Comparison of ENCODE assay signal across 21 cellular contexts in genomic region chr9:38376266-38376665, GRCh38. TPM values are rescaled to one million over a fixed set of nuclear protein-coding genes. Genes with fewer than 3 reads are reported as not detected.
A peak's percentile ranks its signal among the peaks of the same experiment; 100 is the strongest.
DNase-seq lines count a peak whose midpoint lies in the region; ATAC-seq, FAIRE-seq and TF ChIP-seq lines count a peak whose summit lies in the region.
"Had no signal": no experiment of that assay in that cellular context is flagged by ENCODE, and none has a peak within 500 bp of the region (broad histone marks: within the 10 kb centered on the region; RNA-seq: fewer than 3 reads in every experiment).

No MANE protein-coding gene starts in this region.

- WGBS in HepG2 (ENCODE audit: low lambda C conversion rate), result 4% methylated on average over 8 of the region's 8 CpGs
- 44 to 57% methylated on average over 6 to 8 of the region's 8 CpGs for WGBS in transverse colon (ENCODE audit: low coverage in 1 of 2), 2 donors
- 60% methylated on average over 8 of the region's 8 CpGs for WGBS in hepatocyte (ENCODE audit: low lambda C conversion rate, missing lambda C conversion rate)

- DNase-seq in coronary artery (ENCODE audit: low spot score) (no peak), HepG2 (ENCODE audit: low spot score) (peak; percentile 28), neural crest cell (ENCODE audit: low read depth, low spot score) (no peak), transverse colon (no peak), NOMO-1 treated with dmso at 0.1 percent for 144 hours (lab: John Stamatoyannopoulos, UW; ENCODE audit: unreplicated experiment) (no peak), hepatocyte (ENCODE audit: low spot score) (no peak)
- DNase-seq: CD8-positive, alpha-beta T cell; MM.1S; NCI-H1092; NCI-H1436 treated with DMSO at 0.1 percent for 48 hours; NCI-H2029 treated with DMSO at 0.1 percent for 48 hours; NCI-H2171; NK-92 treated with Interleukin-12 subunit alpha and Interleukin-12 subunit beta, amount 100 ng/mL, for 24 hours; OCI-M1; SHP77 treated with DMSO at 0.1 percent for 48 hours had no signal

- H3K27me3 ChIP-seq in HepG2 (ENCODE audit: control insufficient read depth in 1 of 2, insufficient read depth in 2 of 2, low read length in 2 of 2), result no peaks in the 10 kb centered on the region
- no peaks in the 10 kb centered on the region for H3K27me3 ChIP-seq in transverse colon
- no peaks in the 10 kb centered on the region for H3K27me3 ChIP-seq in hepatocyte
- H3K27me3 ChIP-seq: BLaER1 treated with 17β-estradiol and CSF1 and Interleukin-3, amounts not matched to agents 10 nM and 100 nM had no signal

- H4K20me1 ChIP-seq in HepG2 (ENCODE audit: insufficient read depth, low read length) (no peaks in the 10 kb centered on the region), hepatocyte (ENCODE audit: insufficient read depth, poor library complexity, severe bottlenecking) (no peaks in the 10 kb centered on the region)
- H4K20me1 ChIP-seq: BLaER1 treated with 17β-estradiol and CSF1 and Interleukin-3, amounts not matched to agents 10 nM and 100 nM had no signal

- H3K79me2 ChIP-seq in HepG2 (ENCODE audit: insufficient read depth, low read length), result no peaks in the 10 kb centered on the region
- no peaks in the 10 kb centered on the region for H3K79me2 ChIP-seq in hepatocyte

- no peaks in the 10 kb centered on the region for H3K9me3 ChIP-seq in HepG2 (ENCODE audit: low read length)
- no peaks in the 10 kb centered on the region for H3K9me3 ChIP-seq in transverse colon
- no peaks in the 10 kb centered on the region for H3K9me3 ChIP-seq in hepatocyte (ENCODE audit: low read depth)
- H3K9me3 ChIP-seq: BLaER1 treated with 17β-estradiol and CSF1 and Interleukin-3, amounts not matched to agents 10 nM and 100 nM had no signal

- H3K27ac Mint-ChIP-seq in neural crest cell (ENCODE audit: unreplicated experiment), result no peak overlapping the region
- H3K27ac Mint-ChIP-seq: CD8-positive, alpha-beta T cell had no signal

- peak overlapping the region; percentile 18; the same call in 1 of the 2 replicates for H3K9ac ChIP-seq in HepG2 (ENCODE audit: insufficient read depth, low read depth, low read length)
- H3K9ac ChIP-seq: BLaER1 treated with 17β-estradiol and CSF1 and Interleukin-3, amounts not matched to agents 10 nM and 100 nM had no signal

- TF ChIP-seq EP300 in HepG2 (IDR thresholded peaks at IDR 0.05; ENCODE audit: low read depth in 2 of 2, low read length in 2 of 2), result peak in 1 of 2 experiments; percentile 60; a peak in 2 of 4 replicates
- no peak for TF ChIP-seq EP300 in HepG2 (CRISPR knock-in tag; IDR thresholded peaks at IDR 0.05; ENCODE audit: borderline replicate concordance)
- TF ChIP-seq EP300 in transverse colon (IDR thresholded peaks at IDR 0.05; ENCODE audit: low read depth), result no peak

- no peaks in the 10 kb centered on the region for H3K36me3 Mint-ChIP-seq in neural crest cell (ENCODE audit: low read depth)
- H3K36me3 Mint-ChIP-seq: CD8-positive, alpha-beta T cell had no signal

- TF ChIP-seq CTCF in coronary artery (IDR thresholded peaks at IDR 0.05), result no peak
- no peak for TF ChIP-seq CTCF in HepG2 (CRISPR knock-in tag; IDR thresholded peaks at IDR 0.05)
- no peak for TF ChIP-seq CTCF in neural crest cell (conservative IDR thresholded peaks at IDR 0.05)
- TF ChIP-seq CTCF in transverse colon (IDR thresholded peaks at IDR 0.05), result no peak
- no peak for TF ChIP-seq CTCF in hepatocyte (IDR thresholded peaks at IDR 0.05; ENCODE audit: poor library complexity)

- H3K9me3 Mint-ChIP-seq in neural crest cell, result no peaks in the 10 kb centered on the region
- H3K9me3 Mint-ChIP-seq: CD8-positive, alpha-beta T cell had no signal

- H3K27ac ChIP-seq in coronary artery (peak overlapping the region; percentile 52 to 70), HepG2 (ENCODE audit: extremely low read length, insufficient read depth, low read length) (peak overlapping the region; percentile 70), transverse colon (peak overlapping the region; percentile 9 to 39 (median 24)), hepatocyte (no peak overlapping the region)
- H3K27ac ChIP-seq: BLaER1 treated with 17β-estradiol and CSF1 and Interleukin-3, amounts not matched to agents 10 nM and 100 nM had no signal

- H3K4me1 ChIP-seq in HepG2 (ENCODE audit: insufficient read depth, low read length), result peaks cover 78% of the 10 kb centered on the region
- peaks cover 0 to 15% (median 9%) of the 10 kb centered on the region in 4 donors for H3K4me1 ChIP-seq in transverse colon
- H3K4me1 ChIP-seq in hepatocyte (ENCODE audit: insufficient read depth), result peaks cover 24% of the 10 kb centered on the region
- H3K4me1 ChIP-seq: BLaER1 treated with 17β-estradiol and CSF1 and Interleukin-3, amounts not matched to agents 10 nM and 100 nM had no signal

- ATAC-seq in HepG2 (no peak), esophagus mucosa (no peak)
- ATAC-seq: CD8-positive, alpha-beta T cell had no signal

- H3K36me3 ChIP-seq in HepG2 (replicated peaks in 1 of 2; ENCODE audit: control insufficient read depth in 1 of 2, insufficient read depth in 2 of 2, low read length in 2 of 2), result no peaks in the 10 kb centered on the region
- no peaks in the 10 kb centered on the region for H3K36me3 ChIP-seq in transverse colon
- no peaks in the 10 kb centered on the region for H3K36me3 ChIP-seq in hepatocyte (replicated peaks; ENCODE audit: insufficient read depth, low read depth)
- H3K36me3 ChIP-seq: BLaER1 treated with 17β-estradiol and CSF1 and Interleukin-3, amounts not matched to agents 10 nM and 100 nM had no signal

- FAIRE-seq in HepG2 (lab: Jason Lieb, UNC), result no peak
- FAIRE-seq: GM12892, GM18507, H1 had no signal

- no peaks in the 10 kb centered on the region for H3K9me2 ChIP-seq in hepatocyte (replicated peaks; ENCODE audit: insufficient read depth)

- no peak for TF ChIP-seq RAD21 in HepG2 (CRISPR knock-in tag; IDR thresholded peaks at IDR 0.05)

- no peak for TF ChIP-seq POLR2A in HepG2 (IDR thresholded peaks at IDR 0.05; ENCODE audit: insufficient read depth in 1 of 2, low read depth in 2 of 2, low read length in 2 of 2)
- no peak for TF ChIP-seq POLR2A in transverse colon (IDR thresholded peaks at IDR 0.05)

- H3K4me2 ChIP-seq in HepG2 (ENCODE audit: low read depth, low read length) (peak overlapping the region; percentile 63), hepatocyte (no peak overlapping the region)
- H3K4me2 ChIP-seq: BLaER1 treated with 17β-estradiol and CSF1 and Interleukin-3, amounts not matched to agents 10 nM and 100 nM had no signal

- no TSS peak for BruUV-seq in HepG2 (replicated peaks; lab: Mats Ljungman, UMichigan)

- in situ Hi-C loops in HepG2 (cut with HindIII; ENCODE audit: extremely low pct_ligation_motif_present, low pct_unique_long_range_greater_than_20kb) (no loop called here), transverse colon (cut with MboI; ENCODE audit: low pct_ligation_motif_present in 1 of 4, low pct_unique_long_range_greater_than_20kb in 1 of 4, low sequenced_read_pairs in 3 of 4) (no loop called here)

- intact Hi-C loops in HepG2 (cut with micrococcal nuclease; ENCODE audit: unreplicated experiment), result no loop called here
- intact Hi-C loops in transverse colon (cut with DNase I; ENCODE audit: low total_unique reads), result no loop called here

- H3K4me1 Mint-ChIP-seq in neural crest cell, result peaks cover 33% of the 10 kb centered on the region

- H3K27me3 Mint-ChIP-seq in neural crest cell (ENCODE audit: low read depth), result peaks cover 12% of the 10 kb centered on the region

- CTCF ChIA-PET in HepG2 (lab: Yijun Ruan, JAX; ENCODE audit: low intra/inter-chr PET ratio, low total read pairs), result no interaction called here

- H3K4me3 ChIP-seq in coronary artery (no peak overlapping the region), HepG2 (replicated peaks in 1 of 3; ENCODE audit: insufficient read depth in 1 of 3, low read depth in 2 of 3, low read length in 3 of 3) (no peak overlapping the region), transverse colon (no peak overlapping the region), hepatocyte (no peak overlapping the region)
- H3K4me3 ChIP-seq: BLaER1 treated with 17β-estradiol and CSF1 and Interleukin-3, amounts not matched to agents 10 nM and 100 nM had no signal

- H3K4me3 Mint-ChIP-seq in neural crest cell, result peak overlapping the region; percentile 16
- H3K4me3 Mint-ChIP-seq: CD8-positive, alpha-beta T cell had no signal

- POLR2A ChIA-PET in HepG2 (lab: Yijun Ruan, JAX), result interaction anchor here (0.5 to 2.2 kb wide), 3 partner anchors 16 to 154 kb away, joined by 4 to 8 read pairs (median 4); partner anchors contain the start of gene ALDH1B1

- H2AFZ ChIP-seq in HepG2 (ENCODE audit: low read length) (no peak overlapping the region), hepatocyte (no peak overlapping the region)

RNA-seq across cellular contexts. Expression of gene ALDH1B1, which starts 16.2 kb away (rescaled TPM):
- total RNA-seq in HepG2 (2016; rRNA removed; fragmentation: Illumina TruSeq; extraction: Trizol), result 125 and 159 TPM in 2 replicates
- 11.5 TPM in 2 replicates for total RNA-seq in HepG2 (2016; cell fraction: cytosol; rRNA removed; fragmentation: Illumina TruSeq; extraction: Trizol; ENCODE audit: low read depth)
- total RNA-seq in HepG2 (2016; cell fraction: insoluble cytoplasmic fraction; rRNA removed; fragmentation: Illumina TruSeq; extraction: Trizol), result 126 and 146 TPM in 2 replicates
- total RNA-seq in HepG2 (2016; cell fraction: membrane; rRNA removed; fragmentation: Illumina TruSeq; extraction: Trizol), result 48.8 and 50.7 TPM in 2 replicates
- total RNA-seq in HepG2 (2016; cell fraction: nucleus; rRNA removed; fragmentation: Illumina TruSeq; extraction: Trizol), result 50.9 and 56.2 TPM in 2 replicates
- 45.1 and 49.5 TPM in 2 replicates for polyA plus RNA-seq in HepG2 (2011; rRNA removed)
- 39.2 and 42.4 TPM in 2 replicates for polyA plus RNA-seq in HepG2 (2011; cell fraction: cytosol; rRNA removed)
- polyA plus RNA-seq in HepG2 (2011; cell fraction: nucleus; rRNA removed), result 15.7 and 19.6 TPM in 2 replicates
- 51.6 and 52.8 TPM in 2 replicates for polyA plus RNA-seq in HepG2 (2012)
- 7.5 and 7.7 TPM in 2 replicates for polyA plus RNA-seq in HepG2 (2016; cell fraction: cytosol; fragmentation: Illumina TruSeq; extraction: Trizol; ENCODE audit: low read depth)
- polyA plus RNA-seq in HepG2 (2016; cell fraction: insoluble cytoplasmic fraction; fragmentation: Illumina TruSeq; extraction: Trizol; ENCODE audit: low read depth), result 131 and 144 TPM in 2 replicates
- polyA plus RNA-seq in HepG2 (2016; cell fraction: membrane; fragmentation: Illumina TruSeq; extraction: Trizol; ENCODE audit: low read depth), result 23.3 and 23.6 TPM in 2 replicates
- 57.5 and 58.3 TPM in 2 replicates for polyA plus RNA-seq in HepG2 (2016; cell fraction: nucleus; fragmentation: Illumina TruSeq; extraction: Trizol; ENCODE audit: insufficient read depth, low read depth)
- polyA minus RNA-seq in HepG2 (2011; rRNA and poly(A)+ RNA removed; ENCODE audit: low replicate concordance), result 58.5 and 119 TPM in 2 replicates
- polyA minus RNA-seq in HepG2 (2011; cell fraction: cytosol; rRNA and poly(A)+ RNA removed), result 51.9 and 56.8 TPM in 2 replicates
- polyA minus RNA-seq in HepG2 (2011; cell fraction: nucleus; rRNA and poly(A)+ RNA removed), result 20.2 and 23.6 TPM in 2 replicates
- total RNA-seq in neural crest cell, result 32.9 and 37.3 TPM in 2 replicates
- 10 to 100 TPM; 24.9 to 77.2 (median 27.3) TPM for total RNA-seq in transverse colon
- 40.5 and 45.8 TPM in 2 replicates for total RNA-seq in hepatocyte
- 21.5 and 30.9 TPM in 2 replicates for polyA plus RNA-seq in hepatocyte
- total RNA-seq in esophagus mucosa, result 4.2 TPM

RNA-seq across cellular contexts. Expression of gene IGFBPL1, which starts 48.0 kb away (rescaled TPM):
- total RNA-seq in HepG2 (2016; rRNA removed; fragmentation: Illumina TruSeq; extraction: Trizol) (0.24 and 0.44 TPM in 2 replicates), neural crest cell (58.9 and 63.8 TPM in 2 replicates), transverse colon (not detected), hepatocyte (4.0 and 9.8 TPM in 2 replicates), esophagus mucosa (not detected)
- not detected in 2 replicates for total RNA-seq in HepG2 (2016; cell fraction: cytosol; rRNA removed; fragmentation: Illumina TruSeq; extraction: Trizol; ENCODE audit: low read depth)
- 0.24 TPM in 1 of 2 replicates, not detected in the other for total RNA-seq in HepG2 (2016; cell fraction: insoluble cytoplasmic fraction; rRNA removed; fragmentation: Illumina TruSeq; extraction: Trizol)
- not detected in 2 replicates for total RNA-seq in HepG2 (2016; cell fraction: membrane; rRNA removed; fragmentation: Illumina TruSeq; extraction: Trizol)
- not detected in 2 replicates for total RNA-seq in HepG2 (2016; cell fraction: nucleus; rRNA removed; fragmentation: Illumina TruSeq; extraction: Trizol)
- polyA plus RNA-seq in HepG2 (2011; rRNA removed) (0.07 TPM in 1 of 2 replicates, not detected in the other), hepatocyte (2.5 and 6.4 TPM in 2 replicates)
- 0.12 TPM in 1 of 2 replicates, not detected in the other for polyA plus RNA-seq in HepG2 (2011; cell fraction: cytosol; rRNA removed)
- polyA plus RNA-seq in HepG2 (2011; cell fraction: nucleus; rRNA removed), result not detected in 2 replicates
- not detected in 2 replicates for polyA plus RNA-seq in HepG2 (2012)
- polyA plus RNA-seq in HepG2 (2016; cell fraction: cytosol; fragmentation: Illumina TruSeq; extraction: Trizol; ENCODE audit: low read depth), result not detected in 2 replicates
- not detected in 2 replicates for polyA plus RNA-seq in HepG2 (2016; cell fraction: insoluble cytoplasmic fraction; fragmentation: Illumina TruSeq; extraction: Trizol; ENCODE audit: low read depth)
- polyA plus RNA-seq in HepG2 (2016; cell fraction: membrane; fragmentation: Illumina TruSeq; extraction: Trizol; ENCODE audit: low read depth), result not detected in 2 replicates
- not detected in 2 replicates for polyA plus RNA-seq in HepG2 (2016; cell fraction: nucleus; fragmentation: Illumina TruSeq; extraction: Trizol; ENCODE audit: insufficient read depth, low read depth)
- not detected in 2 replicates for polyA minus RNA-seq in HepG2 (2011; rRNA and poly(A)+ RNA removed; ENCODE audit: low replicate concordance)
- polyA minus RNA-seq in HepG2 (2011; cell fraction: cytosol; rRNA and poly(A)+ RNA removed), result not detected in 2 replicates
- polyA minus RNA-seq in HepG2 (2011; cell fraction: nucleus; rRNA and poly(A)+ RNA removed), result not detected in 2 replicates
- total RNA-seq: CD8-positive, alpha-beta T cell; RPMI7951 had no signal
